In genomic region chr16:28572659-28573510, GRCh38 we compare ENCODE assay signal across 1 cellular context.
TF ChIP-seq lines count a peak whose summit lies in the region.

No MANE protein-coding gene starts in this region.

TF ChIP-seq in IMR-90, 13 proteins besides CTCF, POLR2A, EP300 and RAD21:
- no peak for TF ChIP-seq MAZ (IDR thresholded peaks at IDR 0.05; ENCODE audit: borderline replicate concordance, low read depth, low read length)
- no peak for TF ChIP-seq CEBPB (IDR thresholded peaks at IDR 0.05; ENCODE audit: low read depth, low read length)
- no peak for TF ChIP-seq SMC3 (IDR thresholded peaks at IDR 0.05; ENCODE audit: low read depth, low read length)
- no peak for TF ChIP-seq CHD1 (IDR thresholded peaks at IDR 0.05; ENCODE audit: low read depth, low read length)
- no peak for TF ChIP-seq ELK1 (IDR thresholded peaks at IDR 0.05; ENCODE audit: borderline replicate concordance, low read depth, low read length)
- no peak for TF ChIP-seq RFX5 (IDR thresholded peaks at IDR 0.05; ENCODE audit: low read depth, low read length)
- TF ChIP-seq FOS (IDR thresholded peaks at IDR 0.05; ENCODE audit: low read depth, low read length), result no peak
- TF ChIP-seq RCOR1 (IDR thresholded peaks at IDR 0.05; ENCODE audit: insufficient replicate concordance, low read length), result no peak
- TF ChIP-seq NFE2L2 (IDR thresholded peaks at IDR 0.05; ENCODE audit: low read depth, low read length), result no peak
- no peak for TF ChIP-seq USF2 (IDR thresholded peaks at IDR 0.05; ENCODE audit: low read depth, low read length)
- TF ChIP-seq MXI1 (IDR thresholded peaks at IDR 0.05; ENCODE audit: borderline replicate concordance, low read depth, low read length), result no peak
- TF ChIP-seq BHLHE40 (IDR thresholded peaks at IDR 0.05; ENCODE audit: low read depth, low read length), result no peak
- no peak for TF ChIP-seq MAFK (IDR thresholded peaks at IDR 0.05; ENCODE audit: low read depth, low read length)
